In the genomic region with DNA sequence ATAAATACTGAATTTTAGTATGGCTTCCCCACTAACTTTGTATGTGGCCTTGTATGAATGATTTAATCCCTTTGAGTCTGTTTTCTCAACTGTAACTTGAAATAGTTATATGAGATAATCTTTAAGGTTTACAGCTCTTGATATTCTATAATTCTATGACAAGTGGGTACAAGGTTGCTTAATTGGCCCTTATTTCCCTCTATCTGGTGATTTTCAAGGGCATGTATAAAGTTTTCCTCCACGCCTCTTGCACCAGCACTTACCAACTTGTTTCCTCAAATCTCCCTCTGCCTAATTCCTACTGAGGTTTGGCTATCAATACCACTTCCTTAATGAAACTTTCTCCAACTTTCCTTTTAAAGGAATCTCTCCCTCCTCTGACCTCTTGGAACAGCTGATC, we compare ENCODE assay signal across 30 cellular contexts.
"Had no signal": no experiment of that assay in that cellular context is flagged by ENCODE, and none has a peak within 500 bp of the region (broad histone marks: within the 10 kb centered on the region; RNA-seq: fewer than 3 reads in every experiment).

No MANE protein-coding gene starts in this region.

- H3K4me1 ChIP-seq: adrenal gland, body of pancreas, foreskin keratinocyte, gastrocnemius medialis had no signal

- ATAC-seq: activated T-cell treated with anti-CD3 and anti-CD28 coated beads, Interleukin-2, amount 50 U/mL, for 4 hours; activated T-helper 17 cell treated with anti-CD3 and anti-CD28 coated beads, Interleukin-2, amount 50 U/mL, for 72 hours; body of pancreas; esophagus mucosa; foreskin keratinocyte; gastrocnemius medialis; WTC11 had no signal

- H3K36me3 Mint-ChIP-seq: WTC11 had no signal

- H3K4me3 ChIP-seq: adrenal gland, body of pancreas, coronary artery, dorsolateral prefrontal cortex, gastrocnemius medialis, heart left ventricle had no signal

- H3K27ac Mint-ChIP-seq: activated CD4-positive, alpha-beta memory T cell treated with anti-CD3 and anti-CD28 coated beads, Interleukin-2, amount 10 ng/mL, durations not matched to agents 7 days and 5 days; activated CD4-positive, alpha-beta T cell treated with anti-CD3 and anti-CD28 coated beads, Interleukin-2, amount 10 ng/mL, durations not matched to agents 7 days and 5 days; activated naive CD8-positive, alpha-beta T cell; activated T-helper 17 cell treated with anti-CD3 and anti-CD28 coated beads, Interleukin-2, amount 50 U/mL, for 72 hours; dendritic cell treated with granulocyte-macrophage colony-stimulating factor and Interleukin-4, amounts not matched to agents 40 ng/mL and 50 ng/mL, for 4 days; endodermal cell; WTC11 had no signal

- H3K4me1 Mint-ChIP-seq: activated CD4-positive, alpha-beta memory T cell treated with anti-CD3 and anti-CD28 coated beads, Interleukin-2, amount 10 ng/mL, durations not matched to agents 7 days and 5 days; activated CD4-positive, alpha-beta T cell treated with anti-CD3 and anti-CD28 coated beads, Interleukin-2, amount 10 ng/mL, durations not matched to agents 7 days and 5 days; activated T-helper 17 cell treated with anti-CD3 and anti-CD28 coated beads, Interleukin-2, amount 50 U/mL, for 72 hours; endodermal cell; WTC11 had no signal

- H3K27me3 Mint-ChIP-seq: activated CD4-positive, alpha-beta memory T cell treated with anti-CD3 and anti-CD28 coated beads, Interleukin-2, amount 10 ng/mL, durations not matched to agents 7 days and 5 days; activated CD4-positive, alpha-beta T cell treated with anti-CD3 and anti-CD28 coated beads, Interleukin-2, amount 10 ng/mL, durations not matched to agents 7 days and 5 days; activated naive CD8-positive, alpha-beta T cell; activated T-helper 17 cell treated with anti-CD3 and anti-CD28 coated beads, Interleukin-2, amount 50 U/mL, for 72 hours; dendritic cell treated with granulocyte-macrophage colony-stimulating factor and Interleukin-4, amounts not matched to agents 40 ng/mL and 50 ng/mL, for 4 days had no signal

- H3K36me3 ChIP-seq: adrenal gland, gastrocnemius medialis, heart left ventricle had no signal

- H3K9me3 Mint-ChIP-seq: activated CD4-positive, alpha-beta memory T cell treated with anti-CD3 and anti-CD28 coated beads, Interleukin-2, amount 10 ng/mL, durations not matched to agents 7 days and 5 days; activated CD4-positive, alpha-beta T cell treated with anti-CD3 and anti-CD28 coated beads, Interleukin-2, amount 10 ng/mL, durations not matched to agents 7 days and 5 days; activated T-cell treated with anti-CD3 and anti-CD28 coated beads, Interleukin-2, amount 50 U/mL, for 4 hours; activated T-helper 17 cell treated with anti-CD3 and anti-CD28 coated beads, Interleukin-2, amount 50 U/mL, for 72 hours; dendritic cell treated with granulocyte-macrophage colony-stimulating factor and Interleukin-4, amounts not matched to agents 40 ng/mL and 50 ng/mL, for 4 days; endodermal cell had no signal

- FAIRE-seq: TTC549 had no signal

- H3K4me3 Mint-ChIP-seq: activated CD4-positive, alpha-beta memory T cell treated with anti-CD3 and anti-CD28 coated beads, Interleukin-2, amount 10 ng/mL, durations not matched to agents 7 days and 5 days; activated CD4-positive, alpha-beta T cell treated with anti-CD3 and anti-CD28 coated beads, Interleukin-2, amount 10 ng/mL, durations not matched to agents 7 days and 5 days; activated naive CD8-positive, alpha-beta T cell; activated T-cell treated with anti-CD3 and anti-CD28 coated beads, Interleukin-2, amount 50 U/mL, for 4 hours; activated T-helper 17 cell treated with anti-CD3 and anti-CD28 coated beads, Interleukin-2, amount 50 U/mL, for 72 hours; dendritic cell treated with granulocyte-macrophage colony-stimulating factor and Interleukin-4, amounts not matched to agents 40 ng/mL and 50 ng/mL, for 4 days; endodermal cell; WTC11 had no signal

- DNase-seq: activated CD4-positive, alpha-beta memory T cell treated with anti-CD3 and anti-CD28 coated beads, Interleukin-2, amount 10 ng/mL, durations not matched to agents 7 days and 5 days; activated CD4-positive, alpha-beta T cell treated with anti-CD3 and anti-CD28 coated beads for 1 hour; activated CD4-positive, alpha-beta T cell treated with anti-CD3 and anti-CD28 coated beads for 4 hours; activated CD4-positive, alpha-beta T cell treated with anti-CD3 and anti-CD28 coated beads, Interleukin-2, amount 10 ng/mL, durations not matched to agents 7 days and 5 days; activated CD4-positive, alpha-beta T cell treated with anti-CD3 and anti-CD28 coated beads, Interleukin-2, amount 50 U/mL, for 4 hours; activated effector memory CD4-positive, alpha-beta T cell treated with Interleukin-2 at 50 U/mL for 16 hours; activated gamma-delta T cell treated with Interleukin-2 at 50 U/mL for 16 hours; activated naive CD4-positive, alpha-beta T cell treated with anti-CD3 and anti-CD28 coated beads, Interleukin-2, amount 50 U/mL, for 16 hours; activated naive CD4-positive, alpha-beta T cell treated with Interleukin-2 at 50 U/mL for 16 hours; activated T-cell treated with anti-CD3 and anti-CD28 coated beads, Interleukin-2, amount 50 U/mL, for 4 hours; adrenal gland; amygdala; aorta; body of pancreas; caudate nucleus; dorsolateral prefrontal cortex; effector memory CD4-positive, alpha-beta T cell; endodermal cell; foreskin keratinocyte; gastrocnemius medialis; glutamatergic neuron; heart left ventricle; T-helper 2 cell had no signal

- H3K9me3 ChIP-seq: adrenal gland, body of pancreas, gastrocnemius medialis, heart left ventricle had no signal
